19 cellular contexts compared by ENCODE assay signal in the genomic region with DNA sequence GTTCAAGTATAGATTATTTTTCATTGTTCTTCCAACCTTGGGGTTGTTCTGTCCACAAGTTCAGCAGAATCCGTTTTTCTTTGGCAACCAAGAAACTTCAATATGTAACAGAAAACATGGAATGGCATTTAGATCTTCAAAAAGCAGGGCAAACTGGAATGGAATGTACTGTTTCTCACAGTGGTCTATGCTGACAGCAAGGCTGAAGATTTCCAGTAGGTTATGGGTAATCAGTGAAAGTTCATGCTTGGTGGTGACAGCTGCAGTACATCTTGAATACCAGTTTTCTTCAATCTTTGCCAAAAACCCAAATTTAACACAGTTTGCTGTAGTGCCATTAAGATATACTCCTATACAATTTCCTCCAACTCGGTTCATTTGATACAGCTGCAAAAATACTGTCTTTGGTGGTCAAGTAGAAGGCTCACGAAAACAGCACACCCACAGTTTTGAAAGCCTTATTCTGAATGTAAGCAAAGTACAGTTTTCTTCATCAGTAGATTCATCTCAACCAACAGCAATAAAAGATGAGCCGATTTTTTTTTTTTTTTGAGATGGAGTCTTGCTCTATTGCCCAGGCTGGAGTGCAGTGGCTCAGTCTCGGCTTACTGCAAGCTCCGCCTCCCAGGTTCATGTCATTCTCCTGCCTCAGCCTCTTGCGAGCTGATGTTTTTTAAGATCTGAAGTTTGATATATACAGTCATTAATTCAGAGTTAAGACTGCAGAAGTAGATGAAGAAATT. TPM values are rescaled to one million over a fixed set of nuclear protein-coding genes. Genes with fewer than 3 reads are reported as not detected.
DNase-seq lines count a peak whose midpoint lies in the region; ATAC-seq and TF ChIP-seq lines count a peak whose summit lies in the region.
"Had no signal": no experiment of that assay in that cellular context is flagged by ENCODE, and none has a peak within 500 bp of the region (broad histone marks: within the 10 kb centered on the region; RNA-seq: fewer than 3 reads in every experiment).

No MANE protein-coding gene starts in this region.

- no peak overlapping the region for H3K27ac ChIP-seq in CD4-positive, alpha-beta memory T cell (ENCODE audit: low read depth, low read length)
- no peak overlapping the region for H3K27ac ChIP-seq in HEK293 (ENCODE audit: extremely low read depth, low read depth, low read length)
- no peak overlapping the region for H3K27ac ChIP-seq in testis
- H3K27ac ChIP-seq: BLaER1, tibial nerve, VCaP had no signal

- H3K4me3 ChIP-seq in CD4-positive, alpha-beta memory T cell (ENCODE audit: low read length in 2 of 2): no peak overlapping the region
- H3K4me3 ChIP-seq in HEK293 (ENCODE audit: low read depth, low read length): no peak overlapping the region
- no peak overlapping the region for H3K4me3 ChIP-seq in testis
- H3K4me3 ChIP-seq: BLaER1, gastrocnemius medialis, GM23338, MG63, tibial nerve had no signal

- peaks cover 25 to 51% of the 10 kb centered on the region in 2 donors for H3K36me3 Mint-ChIP-seq in CD4-positive, alpha-beta memory T cell
- peaks cover 41% of the 10 kb centered on the region for H3K36me3 Mint-ChIP-seq in activated naive CD8-positive, alpha-beta T cell treated with anti-CD3 and anti-CD28 coated beads, Interleukin-2, amount 50 U/mL, for 24 hours (ENCODE audit: low read depth)
- peaks cover 0 to 48% (median 6%) of the 10 kb centered on the region in 3 donors for H3K36me3 Mint-ChIP-seq in naive thymus-derived CD8-positive, alpha-beta T cell

- no peaks in the 10 kb centered on the region for H3K9me3 Mint-ChIP-seq in CD4-positive, alpha-beta memory T cell
- no peaks in the 10 kb centered on the region for H3K9me3 Mint-ChIP-seq in activated naive CD8-positive, alpha-beta T cell treated with anti-CD3 and anti-CD28 coated beads, Interleukin-2, amount 50 U/mL, for 24 hours
- no peaks in the 10 kb centered on the region for H3K9me3 Mint-ChIP-seq in naive thymus-derived CD8-positive, alpha-beta T cell
- H3K9me3 Mint-ChIP-seq: GM23338 had no signal

- no peak for DNase-seq in CD4-positive, alpha-beta memory T cell
- no peak for DNase-seq in activated naive CD8-positive, alpha-beta T cell treated with anti-CD3 and anti-CD28 coated beads, Interleukin-2, amount 50 U/mL, for 24 hours
- no peak for DNase-seq in naive thymus-derived CD8-positive, alpha-beta T cell
- no peak for DNase-seq in testis
- no peak for DNase-seq in NCI-H510A (lab: John Stamatoyannopoulos, UW)
- DNase-seq in NCI-H1930 (lab: John Stamatoyannopoulos, UW): no peak
- DNase-seq: gastrocnemius medialis; MG63; NCI-H2029; NCI-H510A treated with DMSO at 0.1 percent for 48 hours; retina; stimulated activated CD4-positive, alpha-beta T cell treated with anti-CD3 and anti-CD28 coated beads, Interleukin-2, amount 100 ng/mL, for 24 hours; SW 1271 had no signal

- H3K27ac Mint-ChIP-seq in CD4-positive, alpha-beta memory T cell: peak overlapping the region in 6 of 7 donors; percentile 2 to 83 (median 59)
- H3K27ac Mint-ChIP-seq in activated naive CD8-positive, alpha-beta T cell treated with anti-CD3 and anti-CD28 coated beads, Interleukin-2, amount 50 U/mL, for 24 hours: peak overlapping the region; percentile 32
- peak overlapping the region in 6 of 10 donors; percentile 2 to 78 (median 46) for H3K27ac Mint-ChIP-seq in naive thymus-derived CD8-positive, alpha-beta T cell
- H3K27ac Mint-ChIP-seq: GM23338 had no signal

- TF ChIP-seq CTCF in HEK293 (tag by site-specific recombination; IDR thresholded peaks at IDR 0.05) (no peak), testis (IDR thresholded peaks at IDR 0.05) (no peak)

- CTCF ChIA-PET in CD4-positive, alpha-beta memory T cell (lab: Charles Lee; ENCODE audit: partially characterized antibody): interaction anchor here (1.0 to 2.5 kb wide), 4 partner anchors 12 to 71 kb away, joined by 3 to 8 read pairs (median 4); no protein-coding TSS in a partner anchor
- CTCF ChIA-PET in HEK293 (lab: Yijun Ruan, JAX): interaction anchor here (0.6 kb wide), 2 partner anchors 17 to 43 kb away, joined by 3 read pairs; no protein-coding TSS in a partner anchor

- no peak for ATAC-seq in activated naive CD8-positive, alpha-beta T cell treated with anti-CD3 and anti-CD28 coated beads, Interleukin-2, amount 50 U/mL, for 24 hours
- ATAC-seq in naive thymus-derived CD8-positive, alpha-beta T cell: no peak
- ATAC-seq in HG02981 (IDR thresholded peaks at IDR 0.05; ENCODE audit: unreplicated experiment): no peak
- ATAC-seq: gastrocnemius medialis, GM23338 had no signal

- intact Hi-C loops in CD4-positive, alpha-beta memory T cell (cut with micrococcal nuclease): no loop called here
- intact Hi-C loops in testis (cut with DNase I; ENCODE audit: low total_unique reads): no loop called here

- H3K4me1 Mint-ChIP-seq in CD4-positive, alpha-beta memory T cell: peaks cover 53 to 85% (median 67%) of the 10 kb centered on the region in 4 donors
- H3K4me1 Mint-ChIP-seq in activated naive CD8-positive, alpha-beta T cell treated with anti-CD3 and anti-CD28 coated beads, Interleukin-2, amount 50 U/mL, for 24 hours: peaks cover 69% of the 10 kb centered on the region
- peaks cover 38 to 81% (median 78%) of the 10 kb centered on the region in 4 donors for H3K4me1 Mint-ChIP-seq in naive thymus-derived CD8-positive, alpha-beta T cell

- WGBS in testis, 2 donors: 76 to 78% methylated on average over 7 of the region's 7 CpGs

- TF ChIP-seq POLR2A in testis (IDR thresholded peaks at IDR 0.05): no peak

- H3K9me3 ChIP-seq in CD4-positive, alpha-beta memory T cell (ENCODE audit: control insufficient read depth in 1 of 2, low read length in 2 of 2): no peaks in the 10 kb centered on the region
- H3K9me3 ChIP-seq in HEK293 (ENCODE audit: control insufficient read depth, insufficient read depth, low read depth, low read length): no peaks in the 10 kb centered on the region
- H3K9me3 ChIP-seq in testis: no peaks in the 10 kb centered on the region
- H3K9me3 ChIP-seq: BLaER1, gastrocnemius medialis, MG63, tibial nerve had no signal

- peak overlapping the region in 2 of 8 donors; percentile 1 to 66 for H3K4me3 Mint-ChIP-seq in CD4-positive, alpha-beta memory T cell
- H3K4me3 Mint-ChIP-seq in activated naive CD8-positive, alpha-beta T cell treated with anti-CD3 and anti-CD28 coated beads, Interleukin-2, amount 50 U/mL, for 24 hours: no peak overlapping the region
- peak overlapping the region in 4 of 10 donors; percentile 22 to 60 (median 40) for H3K4me3 Mint-ChIP-seq in naive thymus-derived CD8-positive, alpha-beta T cell
- H3K4me3 Mint-ChIP-seq: GM23338 had no signal

- no peaks in the 10 kb centered on the region for H3K27me3 Mint-ChIP-seq in CD4-positive, alpha-beta memory T cell
- H3K27me3 Mint-ChIP-seq in activated naive CD8-positive, alpha-beta T cell treated with anti-CD3 and anti-CD28 coated beads, Interleukin-2, amount 50 U/mL, for 24 hours: no peaks in the 10 kb centered on the region
- H3K27me3 Mint-ChIP-seq in naive thymus-derived CD8-positive, alpha-beta T cell: no peaks in the 10 kb centered on the region

- H3K4me1 ChIP-seq in CD4-positive, alpha-beta memory T cell (ENCODE audit: insufficient read depth, low read length): peaks cover 79% of the 10 kb centered on the region
- H3K4me1 ChIP-seq in HEK293 (ENCODE audit: control insufficient read depth, insufficient read depth, low read length) (no peaks in the 10 kb centered on the region), testis (peaks cover 27% of the 10 kb centered on the region)

- POLR2A ChIA-PET in CD4-positive, alpha-beta memory T cell (lab: Charles Lee; ENCODE audit: partially characterized antibody): interaction anchor here (0.9 to 10.9 kb wide), 6 partner anchors 11 to 71 kb away, joined by 3 to 397 read pairs (median 4); partner anchors contain the start of genes RACK1 and TRIM41
- POLR2A ChIA-PET in HEK293 (lab: Yijun Ruan, JAX): interaction anchor here (1.1 kb wide), 1 partner anchor 9 kb away, joined by 3 read pairs; no protein-coding TSS in a partner anchor
- POLR2A ChIA-PET in naive thymus-derived CD8-positive, alpha-beta T cell (lab: Charles Lee): interaction anchor here (0.7 to 9.8 kb wide), 5 partner anchors 11 to 71 kb away, joined by 3 to 284 read pairs (median 4); partner anchors contain the start of gene RACK1

- peaks cover 16% of the 10 kb centered on the region for H3K36me3 ChIP-seq in CD4-positive, alpha-beta memory T cell (ENCODE audit: insufficient read depth, low read length)
- H3K36me3 ChIP-seq in HEK293 (ENCODE audit: control insufficient read depth in 2 of 2, insufficient read depth in 1 of 2, low read length in 2 of 2) (peaks cover 18 to 62% of the 10 kb centered on the region in 2 experiments), testis (ENCODE audit: low read depth, missing control alignments) (no peaks in the 10 kb centered on the region)

- no peaks in the 10 kb centered on the region for H3K27me3 ChIP-seq in CD4-positive, alpha-beta memory T cell (ENCODE audit: insufficient read depth, low read length)
- no peaks in the 10 kb centered on the region for H3K27me3 ChIP-seq in testis
- H3K27me3 ChIP-seq: BLaER1, gastrocnemius medialis, MG63, tibial nerve had no signal

RNA-seq across cellular contexts. Expression of gene TRIM52, which starts 4.9 kb away (rescaled TPM):
- 10 to 100 TPM; 73.0 to 76.8 TPM for total RNA-seq in CD4-positive, alpha-beta memory T cell
- 10 to 100 TPM; 19.4 to 47.2 TPM for polyA plus RNA-seq in CD4-positive, alpha-beta memory T cell
- total RNA-seq in naive thymus-derived CD8-positive, alpha-beta T cell: 10 to 100 TPM; 62.7 to 64.2 TPM
- 10 to 100 TPM; 23.6 to 36.3 (median 32.8) TPM for polyA plus RNA-seq in naive thymus-derived CD8-positive, alpha-beta T cell
- 10 to 100 TPM; 28.4 to 32.8 TPM for total RNA-seq in testis
- polyA plus RNA-seq in testis (ENCODE audit: insufficient read depth, low read depth, low replicate concordance): 19.3 TPM

RNA-seq across cellular contexts. Expression of gene RACK1, which starts 12.3 kb away (rescaled TPM):
- total RNA-seq in CD4-positive, alpha-beta memory T cell: 1,000 to 10,000 TPM; 1,956 to 2,001 TPM
- 1,000 to 10,000 TPM; 2,065 to 2,145 TPM for polyA plus RNA-seq in CD4-positive, alpha-beta memory T cell
- total RNA-seq in naive thymus-derived CD8-positive, alpha-beta T cell: 1,000 to 10,000 TPM; 2,236 to 2,371 TPM
- 1,000 to 10,000 TPM; 2,449 to 2,566 (median 2,565) TPM for polyA plus RNA-seq in naive thymus-derived CD8-positive, alpha-beta T cell
- total RNA-seq in testis: 1,000 to 10,000 TPM in 1 of 2 donors, 100 to 1,000 TPM in 1; 777 to 1,606 TPM
- 1,149 TPM for polyA plus RNA-seq in testis (ENCODE audit: insufficient read depth, low read depth, low replicate concordance)

RNA-seq across cellular contexts. Expression of gene TRIM41, which starts 32.9 kb away (rescaled TPM):
- 10 to 100 TPM; 39.9 to 40.7 TPM for total RNA-seq in CD4-positive, alpha-beta memory T cell
- polyA plus RNA-seq in CD4-positive, alpha-beta memory T cell: 1 to 10 TPM; 1.7 to 2.0 TPM
- 10 to 100 TPM; 33.3 to 40.7 TPM for total RNA-seq in naive thymus-derived CD8-positive, alpha-beta T cell
- 1 to 10 TPM; 1.1 to 2.6 (median 1.6) TPM for polyA plus RNA-seq in naive thymus-derived CD8-positive, alpha-beta T cell
- total RNA-seq in testis: 10 to 100 TPM; 39.6 to 53.1 TPM
- polyA plus RNA-seq in testis (ENCODE audit: insufficient read depth, low read depth, low replicate concordance): 61.5 TPM

RNA-seq across cellular contexts. Expression of gene TRIM7, which starts 51.0 kb away (rescaled TPM):
- total RNA-seq in CD4-positive, alpha-beta memory T cell: 1 to 10 TPM; 3.3 to 4.2 TPM
- polyA plus RNA-seq in CD4-positive, alpha-beta memory T cell: under 1 TPM; 0.63 to 0.69 TPM
- 1 to 10 TPM; 3.7 to 4.2 TPM for total RNA-seq in naive thymus-derived CD8-positive, alpha-beta T cell
- under 1 TPM in 1 of 3 donors, not detected in 2; 0.40 TPM for polyA plus RNA-seq in naive thymus-derived CD8-positive, alpha-beta T cell
- under 1 TPM; 0.43 to 0.87 TPM for total RNA-seq in testis
- 0.47 TPM for polyA plus RNA-seq in testis (ENCODE audit: insufficient read depth, low read depth, low replicate concordance)
